ENCODE assay signal across 20 cellular contexts in genomic region chr16:30794634-30795033, GRCh38.
"Had no signal": no experiment of that assay in that cellular context is flagged by ENCODE, and none has a peak within 500 bp of the region (broad histone marks: within the 10 kb centered on the region; RNA-seq: fewer than 3 reads in every experiment).

No MANE protein-coding gene starts in this region.

- H3K27ac ChIP-seq: SJCRH30 had no signal

- ATAC-seq: SK-N-SH treated with all-trans-retinoic acid at 6 μM for 48 hours had no signal

- H3K4me3 ChIP-seq: MG63, SJCRH30 had no signal

- DNase-seq: Karpas-422, KG1, MG63, NCI-H1092 treated with DMSO at 0.1 percent for 48 hours, NCI-H1436, NCI-H187, NCI-H2029, NCI-H2081 treated with DMSO at 0.1 percent for 48 hours, NCI-H2171, NCI-H226, NCI-H446, NCI-H510A, NCI-H524 treated with DMSO at 0.1 percent for 48 hours, NCI-H69, NCI-H774, Right ventricle myocardium superior, RPMI8226, SJCRH30 had no signal

- H3K36me3 ChIP-seq: MG63, SJCRH30 had no signal

- H3K9me3 ChIP-seq: MG63, SJCRH30 had no signal

- H3K27me3 ChIP-seq: MG63, SJCRH30 had no signal

- FAIRE-seq: RCC 7860 had no signal
